1 cellular context compared by ENCODE assay signal in the genomic region with DNA sequence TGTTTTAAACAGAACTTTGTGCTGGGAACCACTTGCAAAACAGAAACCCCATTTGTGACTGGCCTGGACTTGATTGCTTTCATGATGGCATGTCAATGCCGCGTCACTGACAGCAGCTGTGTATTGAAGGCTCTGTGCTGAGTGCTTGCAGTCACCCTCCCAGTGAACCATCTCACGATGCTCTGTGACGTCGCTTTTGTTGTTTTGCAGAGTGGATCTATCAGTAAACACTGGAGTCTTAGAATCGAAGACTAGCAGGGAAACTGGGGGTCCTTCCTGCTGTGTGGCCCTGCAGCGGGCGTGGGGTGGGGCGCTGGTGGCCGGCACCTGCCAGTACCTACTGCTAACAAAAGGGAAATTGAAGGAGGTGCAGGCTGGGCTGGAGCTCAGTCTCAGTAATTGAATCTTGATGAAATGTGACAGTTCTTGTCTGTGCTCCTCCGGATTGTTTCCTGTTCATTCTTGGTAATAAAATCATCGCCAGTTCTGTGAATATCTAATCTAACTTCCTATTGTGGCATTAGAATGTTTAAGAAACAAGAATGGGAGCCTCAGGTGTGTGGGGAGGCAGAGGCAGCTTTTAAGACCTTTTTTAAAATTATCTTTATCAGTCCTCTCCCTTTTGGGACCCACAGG.
TF ChIP-seq lines count a peak whose summit lies in the region.

No MANE protein-coding gene starts in this region.

TF ChIP-seq in endothelial cell of umbilical vein, 7 proteins besides CTCF, POLR2A, EP300 and RAD21 (continued from another document):
- TF ChIP-seq JUN (IDR thresholded peaks at IDR 0.05; ENCODE audit: borderline replicate concordance, insufficient read depth, insufficient read length, low read depth) (no peak), MYC (IDR thresholded peaks at IDR 0.05; ENCODE audit: low read depth, low read length) (no peak)
